In the genomic region with DNA sequence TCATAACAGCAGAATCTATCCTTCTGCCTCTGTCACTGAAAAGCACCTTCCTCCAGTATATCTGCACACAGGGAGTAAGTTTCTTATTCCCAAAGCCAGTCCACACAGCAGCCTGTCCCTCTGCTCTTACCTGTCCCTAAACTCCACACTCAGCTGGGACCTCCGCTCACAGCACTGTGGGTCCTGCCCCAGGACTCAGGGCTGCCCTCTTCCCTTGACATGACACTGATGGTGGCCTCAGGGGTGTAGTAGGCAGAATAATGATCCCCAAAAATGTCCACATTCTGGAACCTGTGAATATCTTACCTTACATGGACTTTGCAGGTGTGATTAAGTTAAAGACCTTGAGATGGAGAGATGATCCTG, we compare ENCODE assay signal across 14 cellular contexts. TPM values are rescaled to one million over a fixed set of nuclear protein-coding genes. Genes with fewer than 3 reads are reported as not detected.
DNase-seq lines count a peak whose midpoint lies in the region; ATAC-seq, FAIRE-seq and TF ChIP-seq lines count a peak whose summit lies in the region.
"Had no signal": no experiment of that assay in that cellular context is flagged by ENCODE, and none has a peak within 500 bp of the region (broad histone marks: within the 10 kb centered on the region; RNA-seq: fewer than 3 reads in every experiment).

No MANE protein-coding gene starts in this region.

- no peak for DNase-seq in activated CD8-positive, alpha-beta memory T cell treated with anti-CD3 and anti-CD28 coated beads, Interleukin-2, amount 10 ng/mL, durations not matched to agents 7 days and 5 days
- DNase-seq in activated CD8-positive, alpha-beta memory T cell treated with anti-CD3 and anti-CD28 coated beads for 24 hours = no peak
- DNase-seq in T-helper 17 cell (no peak), keratinocyte (ENCODE audit: low read depth, low spot score) (no peak), cortex of kidney (lab: John Stamatoyannopoulos, UW) (no peak), brain microvascular endothelial cell (no peak), GM03348 (ENCODE audit: low spot score) (no peak)
- DNase-seq: activated T-cell treated with anti-CD3 and anti-CD28 coated beads, Interleukin-2, amount 50 U/mL, for 1 hour; DMS79 treated with DMSO at 0.1 percent for 48 hours; endodermal cell; tibial artery had no signal

- H2AFZ ChIP-seq in keratinocyte (ENCODE audit: control insufficient read depth, low read length) = peak overlapping the region; percentile 23

- peak overlapping the region; percentile 80 for H3K4me2 ChIP-seq in keratinocyte (ENCODE audit: control insufficient read depth, extremely low read depth, insufficient read depth, low read depth, low read length)

- no peaks in the 10 kb centered on the region for H3K9me3 Mint-ChIP-seq in activated CD8-positive, alpha-beta memory T cell treated with anti-CD3 and anti-CD28 coated beads, Interleukin-2, amount 10 ng/mL, durations not matched to agents 7 days and 5 days (ENCODE audit: low read depth)
- H3K9me3 Mint-ChIP-seq: endodermal cell, neural crest cell had no signal

- ATAC-seq in activated CD8-positive, alpha-beta memory T cell treated with anti-CD3 and anti-CD28 coated beads, Interleukin-2, amount 10 ng/mL, durations not matched to agents 7 days and 5 days = no peak
- no peak for ATAC-seq in T-helper 17 cell

- H3K4me1 Mint-ChIP-seq in activated CD8-positive, alpha-beta memory T cell treated with anti-CD3 and anti-CD28 coated beads, Interleukin-2, amount 10 ng/mL, durations not matched to agents 7 days and 5 days = peaks cover 88% of the 10 kb centered on the region
- H3K4me1 Mint-ChIP-seq in T-helper 17 cell = peaks cover 75% of the 10 kb centered on the region

- H3K27me3 ChIP-seq in keratinocyte (ENCODE audit: control insufficient read depth, extremely low read depth, insufficient read depth, low read length) = no peaks in the 10 kb centered on the region
- no peaks in the 10 kb centered on the region for H3K27me3 ChIP-seq in thymus (ENCODE audit: control insufficient read depth, insufficient read depth)
- H3K27me3 ChIP-seq in brain microvascular endothelial cell (replicated peaks) = no peaks in the 10 kb centered on the region
- H3K27me3 ChIP-seq: tibial artery had no signal

- H3K27me3 Mint-ChIP-seq in activated CD8-positive, alpha-beta memory T cell treated with anti-CD3 and anti-CD28 coated beads, Interleukin-2, amount 10 ng/mL, durations not matched to agents 7 days and 5 days = no peaks in the 10 kb centered on the region
- H3K27me3 Mint-ChIP-seq in T-helper 17 cell = no peaks in the 10 kb centered on the region

- no peak for FAIRE-seq in keratinocyte (lab: Jason Lieb, UNC)
- FAIRE-seq: small intestine had no signal

- peak overlapping the region; percentile 13 for H3K27ac Mint-ChIP-seq in activated CD8-positive, alpha-beta memory T cell treated with anti-CD3 and anti-CD28 coated beads, Interleukin-2, amount 10 ng/mL, durations not matched to agents 7 days and 5 days
- peak overlapping the region; percentile 100 for H3K27ac Mint-ChIP-seq in T-helper 17 cell
- H3K27ac Mint-ChIP-seq: endodermal cell had no signal

- TF ChIP-seq CTCF in keratinocyte (optimal IDR thresholded peaks at IDR 0.05 in 1 of 3, IDR thresholded peaks at IDR 0.05 in 1 of 3, conservative IDR thresholded peaks at IDR 0.05 in 1 of 3; ENCODE audit: extremely low read depth in 1 of 3, insufficient read depth in 2 of 3, low read length in 3 of 3) (no peak), brain microvascular endothelial cell (IDR thresholded peaks at IDR 0.05; ENCODE audit: low read depth, low read length, missing control alignments) (no peak)

- H3K4me3 ChIP-seq in keratinocyte (ENCODE audit: control insufficient read depth in 2 of 3, extremely low read depth in 1 of 3, insufficient read depth in 2 of 3, low read depth in 1 of 3, low read length in 3 of 3) = no peak overlapping the region
- no peak overlapping the region for H3K4me3 ChIP-seq in thymus (ENCODE audit: low read length)
- no peak overlapping the region for H3K4me3 ChIP-seq in brain microvascular endothelial cell (ENCODE audit: low read depth, low read length)
- H3K4me3 ChIP-seq: tibial artery had no signal

- H3K9me3 ChIP-seq in T-helper 17 cell (ENCODE audit: control insufficient read depth, low read length, poor library complexity, severe bottlenecking) (no peaks in the 10 kb centered on the region), keratinocyte (ENCODE audit: control insufficient read depth, low read depth, low read length) (no peaks in the 10 kb centered on the region), thymus (ENCODE audit: control insufficient read depth) (no peaks in the 10 kb centered on the region)
- H3K9me3 ChIP-seq: tibial artery had no signal

- H3K36me3 ChIP-seq in keratinocyte (ENCODE audit: control insufficient read depth in 2 of 2, extremely low read depth in 1 of 2, insufficient read depth in 2 of 2, low read length in 2 of 2) (no peaks in the 10 kb centered on the region), thymus (ENCODE audit: control insufficient read depth, insufficient read depth) (no peaks in the 10 kb centered on the region), brain microvascular endothelial cell (replicated peaks) (no peaks in the 10 kb centered on the region)
- H3K36me3 ChIP-seq: tibial artery had no signal

- H3K27ac ChIP-seq in keratinocyte (ENCODE audit: control insufficient read depth, insufficient read depth, low read length) (no peak overlapping the region), thymus (ENCODE audit: low read depth) (peak overlapping the region; percentile 0), brain microvascular endothelial cell (no peak overlapping the region)
- H3K27ac ChIP-seq: tibial artery had no signal

- CTCF ChIA-PET in activated CD8-positive, alpha-beta memory T cell treated with anti-CD3 and anti-CD28 coated beads, Interleukin-2, amount 10 ng/mL, durations not matched to agents 7 days and 5 days (lab: Charles Lee) = interaction anchor here (1.2 to 5.2 kb wide), 2 partner anchors 12 to 23 kb away, joined by 4 to 24 read pairs; no protein-coding TSS in a partner anchor

- no peak overlapping the region for H3K9ac ChIP-seq in keratinocyte (ENCODE audit: control insufficient read depth, extremely low read depth, insufficient read depth, low read length)

- no peaks in the 10 kb centered on the region for H4K20me1 ChIP-seq in keratinocyte (ENCODE audit: control insufficient read depth, extremely low read depth, insufficient read depth, low read length)

- peaks cover 2% of the 10 kb centered on the region for H3K9me1 ChIP-seq in keratinocyte (ENCODE audit: control insufficient read depth, extremely low read depth, insufficient read depth, low read length)

- no peaks in the 10 kb centered on the region for H3K36me3 Mint-ChIP-seq in activated CD8-positive, alpha-beta memory T cell treated with anti-CD3 and anti-CD28 coated beads, Interleukin-2, amount 10 ng/mL, durations not matched to agents 7 days and 5 days
- H3K36me3 Mint-ChIP-seq in T-helper 17 cell (ENCODE audit: low read depth) = peaks cover 2% of the 10 kb centered on the region

- dilution Hi-C loops in keratinocyte (cut with MboI; ENCODE audit: extremely low pct_ligation_motif_present, low sequenced_read_pairs) = no loop called here

- H3K4me1 ChIP-seq in keratinocyte (ENCODE audit: control insufficient read depth, extremely low read depth, insufficient read depth, low read length) (peaks cover 71% of the 10 kb centered on the region), thymus (ENCODE audit: control insufficient read depth, insufficient read depth, low read length) (peaks cover 52% of the 10 kb centered on the region)

- no peaks in the 10 kb centered on the region for H3K79me2 ChIP-seq in keratinocyte (ENCODE audit: control insufficient read depth, insufficient read depth, low read length)

- WGBS in thymus = 96% methylated on average over 1 of the region's 1 CpG

- H3K4me3 Mint-ChIP-seq in activated CD8-positive, alpha-beta memory T cell treated with anti-CD3 and anti-CD28 coated beads, Interleukin-2, amount 10 ng/mL, durations not matched to agents 7 days and 5 days = no peak overlapping the region
- peak overlapping the region; percentile 87 for H3K4me3 Mint-ChIP-seq in T-helper 17 cell
- H3K4me3 Mint-ChIP-seq: endodermal cell, neural crest cell had no signal

- in situ Hi-C loops in brain microvascular endothelial cell (cut with HindIII; ENCODE audit: low pct_ligation_motif_present, low sequenced_read_pairs) = no loop called here

RNA-seq across cellular contexts. Expression of a gene that starts 39.7 kb away (rescaled TPM):
- 100 to 1,000 TPM in 1 of 2 experiments, 10 to 100 TPM in 1; 73.4 to 110 TPM for total RNA-seq in activated CD8-positive, alpha-beta memory T cell treated with anti-CD3 and anti-CD28 coated beads, Interleukin-2, amount 10 ng/mL, durations not matched to agents 7 days and 5 days
- 100 to 1,000 TPM; 292 to 348 TPM for total RNA-seq in T-helper 17 cell
- polyA plus RNA-seq in keratinocyte (23.6 to 36.4 TPM (median 30.2 TPM) in 3 replicates), thymus (23.5 TPM)
- 19.6 TPM for polyA plus RNA-seq in keratinocyte (2011; ENCODE audit: low read depth)
- 15.2 and 25.0 TPM in 2 replicates for polyA plus RNA-seq in keratinocyte (2011; cell fraction: cytosol; rRNA removed)
- 29.7 and 37.8 TPM in 2 replicates for polyA plus RNA-seq in keratinocyte (2011; cell fraction: nucleus; rRNA removed)
- 10.5 and 21.2 TPM in 2 replicates for polyA plus RNA-seq in keratinocyte (2012; ENCODE audit: low replicate concordance)
- polyA minus RNA-seq in keratinocyte = 23.4 to 66.9 TPM (median 41.5 TPM) in 3 replicates
- polyA minus RNA-seq in keratinocyte (2011; cell fraction: cytosol; rRNA and poly(A)+ RNA removed) = 22.6 TPM
- polyA minus RNA-seq in keratinocyte (2011; cell fraction: nucleus; rRNA and poly(A)+ RNA removed) = 28.4 and 65.1 TPM in 2 replicates
